In genomic region chr3:15287565-15288330, GRCh38 we compare ENCODE assay signal across 9 cellular contexts. TPM values are rescaled to one million over a fixed set of nuclear protein-coding genes. Genes with fewer than 3 reads are reported as not detected.
DNase-seq lines count a peak whose midpoint lies in the region; ATAC-seq and TF ChIP-seq lines count a peak whose summit lies in the region.
"Had no signal": no experiment of that assay in that cellular context is flagged by ENCODE, and none has a peak within 500 bp of the region (broad histone marks: within the 10 kb centered on the region; RNA-seq: fewer than 3 reads in every experiment).

No MANE protein-coding gene starts in this region.

- 67 to 73% methylated on average over 13 of the region's 13 CpGs for WGBS in esophagus, 2 donors
- WGBS in aorta, 2 donors: 21 to 33% methylated on average over 13 of the region's 13 CpGs

- TF ChIP-seq CTCF in nephron progenitor cell (IDR thresholded peaks at IDR 0.05): no peak

- H3K9me3 Mint-ChIP-seq in activated T-cell treated with anti-CD3 and anti-CD28 coated beads, Interleukin-2, amount 50 U/mL, for 24 hours: no peaks in the 10 kb centered on the region
- H3K9me3 Mint-ChIP-seq in nephron progenitor cell: no peaks in the 10 kb centered on the region

- intact Hi-C loops in aorta (cut with DNase I): loop anchor here in 1 of 2 donors (5.0 kb wide), 1 partner anchor 45 kb away; the partner anchor contains the start of gene SH3BP5

- peak overlapping the region; percentile 29 to 36 for H3K27ac ChIP-seq in esophagus (ENCODE audit: low read depth in 2 of 2, low read length in 1 of 2)
- H3K27ac ChIP-seq in aorta (ENCODE audit: low read depth in 1 of 2, low read length in 2 of 2): peak overlapping the region in 1 of 2 donors; percentile 29

- H3K27me3 ChIP-seq in esophagus (ENCODE audit: control insufficient read depth in 1 of 2, insufficient read depth in 2 of 2, low read length in 2 of 2): no peaks in the 10 kb centered on the region
- H3K27me3 ChIP-seq in aorta (ENCODE audit: control insufficient read depth in 1 of 2, insufficient read depth in 2 of 2, low read length in 1 of 2): no peaks in the 10 kb centered on the region

- DNase-seq in activated T-cell treated with anti-CD3 and anti-CD28 coated beads, Interleukin-2, amount 50 U/mL, for 24 hours: no peak
- DNase-seq in activated T-cell treated with anti-CD3 and anti-CD28 coated beads, Interleukin-2, amount 50 U/mL, for 48 hours: no peak
- DNase-seq in myocyte (ENCODE audit: low read depth) (peak; percentile 45), aorta (peak in 1 of 2 donors; percentile 79), nephron progenitor cell (no peak), germinal center (ENCODE audit: low spot score) (no peak)
- DNase-seq in stimulated activated CD4-positive, alpha-beta T cell treated with anti-CD3 and anti-CD28 coated beads, Interleukin-4, amount 100 ng/mL, for 4 hours: no peak
- DNase-seq: activated CD8-positive, alpha-beta T cell treated with anti-CD3 and anti-CD28 coated beads, Interleukin-2, amount 10 ng/mL, durations not matched to agents 7 days and 5 days had no signal

- H3K9me3 ChIP-seq in esophagus (ENCODE audit: control insufficient read depth in 2 of 2, insufficient read depth in 1 of 2, low read depth in 1 of 2, low read length in 1 of 2) (no peaks in the 10 kb centered on the region), aorta (ENCODE audit: control insufficient read depth, low read length) (no peaks in the 10 kb centered on the region)

- H3K4me3 ChIP-seq in esophagus (ENCODE audit: low read depth in 1 of 2, low read length in 2 of 2) (no peak overlapping the region), aorta (ENCODE audit: low read length in 2 of 2) (no peak overlapping the region)

- peaks cover 0 to 2% of the 10 kb centered on the region in 2 donors for H3K4me1 ChIP-seq in esophagus (ENCODE audit: control insufficient read depth in 2 of 2, insufficient read depth in 2 of 2, low read length in 1 of 2)
- no peaks in the 10 kb centered on the region for H3K4me1 ChIP-seq in aorta (ENCODE audit: control insufficient read depth in 1 of 2, insufficient read depth in 2 of 2, low read length in 2 of 2)

- peaks cover 69% of the 10 kb centered on the region for H3K4me1 Mint-ChIP-seq in activated T-cell treated with anti-CD3 and anti-CD28 coated beads, Interleukin-2, amount 50 U/mL, for 24 hours (ENCODE audit: low read depth)
- H3K4me1 Mint-ChIP-seq in nephron progenitor cell: peaks cover 18% of the 10 kb centered on the region

- H3K4me3 Mint-ChIP-seq in activated T-cell treated with anti-CD3 and anti-CD28 coated beads, Interleukin-2, amount 50 U/mL, for 24 hours: no peak overlapping the region
- no peak overlapping the region for H3K4me3 Mint-ChIP-seq in nephron progenitor cell
- H3K4me3 Mint-ChIP-seq: activated CD8-positive, alpha-beta T cell treated with anti-CD3 and anti-CD28 coated beads, Interleukin-2, amount 10 ng/mL, durations not matched to agents 7 days and 5 days had no signal

- H3K36me3 Mint-ChIP-seq in activated T-cell treated with anti-CD3 and anti-CD28 coated beads, Interleukin-2, amount 50 U/mL, for 24 hours (ENCODE audit: low read depth): no peaks in the 10 kb centered on the region
- no peaks in the 10 kb centered on the region for H3K36me3 Mint-ChIP-seq in nephron progenitor cell (ENCODE audit: low read depth)

- no peaks in the 10 kb centered on the region for H3K36me3 ChIP-seq in esophagus (ENCODE audit: control insufficient read depth in 2 of 2, insufficient read depth in 2 of 2, low read length in 1 of 2)
- H3K36me3 ChIP-seq in aorta (ENCODE audit: control insufficient read depth in 1 of 2, insufficient read depth in 2 of 2, low read length in 1 of 2): no peaks in the 10 kb centered on the region

- no peaks in the 10 kb centered on the region for H3K27me3 Mint-ChIP-seq in activated T-cell treated with anti-CD3 and anti-CD28 coated beads, Interleukin-2, amount 50 U/mL, for 24 hours
- peaks cover 12% of the 10 kb centered on the region for H3K27me3 Mint-ChIP-seq in nephron progenitor cell (ENCODE audit: low read depth, poor library complexity)

- H3K27ac Mint-ChIP-seq in activated T-cell treated with anti-CD3 and anti-CD28 coated beads, Interleukin-2, amount 50 U/mL, for 24 hours: peak overlapping the region; percentile 1
- no peak overlapping the region for H3K27ac Mint-ChIP-seq in nephron progenitor cell
- H3K27ac Mint-ChIP-seq: activated CD8-positive, alpha-beta T cell treated with anti-CD3 and anti-CD28 coated beads, Interleukin-2, amount 10 ng/mL, durations not matched to agents 7 days and 5 days had no signal

- peak; percentile 89 for ATAC-seq in aorta (ENCODE audit: low FRiP score)
- ATAC-seq: activated CD8-positive, alpha-beta T cell treated with anti-CD3 and anti-CD28 coated beads, Interleukin-2, amount 10 ng/mL, durations not matched to agents 7 days and 5 days had no signal

RNA-seq across cellular contexts. Expression of gene SH3BP5, which starts 44.6 kb away (rescaled TPM):
- 10 to 100 TPM in 1 of 2 donors, 1 to 10 TPM in 1; 8.6 to 13.6 TPM for polyA plus RNA-seq in esophagus
- 12.2 and 13.6 TPM in 2 replicates for total RNA-seq in myocyte
- polyA plus RNA-seq in myocyte (2012): 40.8 TPM
- total RNA-seq in aorta: 10 to 100 TPM; 79.9 to 93.1 TPM
- 10 to 100 TPM; 26.5 to 62.6 TPM for polyA plus RNA-seq in aorta
